In genomic region chr11:95242202-95242989, GRCh38 we compare ENCODE assay signal across 10 cellular contexts. TPM values are rescaled to one million over a fixed set of nuclear protein-coding genes. Genes with fewer than 3 reads are reported as not detected.
DNase-seq lines count a peak whose midpoint lies in the region; ATAC-seq and TF ChIP-seq lines count a peak whose summit lies in the region.
"Had no signal": no experiment of that assay in that cellular context is flagged by ENCODE, and none has a peak within 500 bp of the region (broad histone marks: within the 10 kb centered on the region; RNA-seq: fewer than 3 reads in every experiment).

No MANE protein-coding gene starts in this region.

- intact Hi-C loops in right cardiac atrium (cut with DNase I), result no loop called here
- intact Hi-C loops in left ventricle myocardium superior (cut with micrococcal nuclease), result no loop called here
- intact Hi-C loops in colonic mucosa (cut with DNase I), result no loop called here
- intact Hi-C loops in uterus (cut with DNase I; ENCODE audit: low total_unique reads), result no loop called here

- ATAC-seq in right cardiac atrium (no peak), left ventricle myocardium superior (no peak), HG03108 (IDR thresholded peaks at IDR 0.05; ENCODE audit: unreplicated experiment) (peak; percentile 46)

- H3K4me1 ChIP-seq in right cardiac atrium (ENCODE audit: control insufficient read depth, insufficient read depth, low read length) (no peaks in the 10 kb centered on the region), colonic mucosa (peaks cover 3% of the 10 kb centered on the region), uterus (no peaks in the 10 kb centered on the region)
- H3K4me1 ChIP-seq: SJSA1 had no signal

- H3K36me3 ChIP-seq in colonic mucosa (no peaks in the 10 kb centered on the region), uterus (no peaks in the 10 kb centered on the region)
- H3K36me3 ChIP-seq: SJSA1 had no signal

- no peaks in the 10 kb centered on the region for H3K27me3 ChIP-seq in right cardiac atrium (ENCODE audit: control insufficient read depth, insufficient read depth)
- H3K27me3 ChIP-seq in colonic mucosa, result no peaks in the 10 kb centered on the region
- H3K27me3 ChIP-seq in uterus, result no peaks in the 10 kb centered on the region
- H3K27me3 ChIP-seq: SJSA1 had no signal

- DNase-seq in right cardiac atrium (no peak), left ventricle myocardium superior (no peak), colonic mucosa (peak; percentile 39), uterus (no peak), GDM1 (lab: John Stamatoyannopoulos, UW) (no peak), HuH-7 (ENCODE audit: low spot score) (no peak), GM13976 (ENCODE audit: low spot score) (no peak)
- DNase-seq: activated T-cell treated with anti-CD3 and anti-CD28 coated beads, Interleukin-2, amount 50 U/mL, for 72 hours had no signal

- in situ Hi-C loops in GM13976 (cut with MboI; ENCODE audit: low sequenced_read_pairs, unreplicated experiment), result no loop called here

- H3K4me3 ChIP-seq in right cardiac atrium (ENCODE audit: low read length) (peak overlapping the region; percentile 13), colonic mucosa (no peak overlapping the region), uterus (no peak overlapping the region)
- H3K4me3 ChIP-seq: SJSA1 had no signal

- 52% methylated on average over 7 of the region's 7 CpGs for WGBS in right cardiac atrium

- no peaks in the 10 kb centered on the region for H3K9me3 ChIP-seq in right cardiac atrium (ENCODE audit: control insufficient read depth, low read length)
- H3K9me3 ChIP-seq in colonic mucosa, result no peaks in the 10 kb centered on the region
- H3K9me3 ChIP-seq in uterus, result no peaks in the 10 kb centered on the region
- H3K9me3 ChIP-seq: SJSA1 had no signal

- no peak for TF ChIP-seq CTCF in colonic mucosa (IDR thresholded peaks at IDR 0.05)
- TF ChIP-seq CTCF in uterus (IDR thresholded peaks at IDR 0.05), result no peak
- TF ChIP-seq CTCF in GM13976 (IDR thresholded peaks at IDR 0.05; ENCODE audit: borderline replicate concordance, control extremely low read depth, extremely low read depth, insufficient read depth, missing control alignments), result no peak

- peak overlapping the region in 1 of 2 donors; percentile 36 for H3K9ac ChIP-seq in colonic mucosa (ENCODE audit: low read depth in 2 of 2, low read length in 2 of 2)

- H3K27ac ChIP-seq in right cardiac atrium (ENCODE audit: low read length), result no peak overlapping the region
- H3K27ac ChIP-seq in colonic mucosa, result peak overlapping the region; percentile 53
- H3K27ac ChIP-seq in uterus, result peak overlapping the region; percentile 37 to 57
- H3K27ac ChIP-seq: SJSA1 had no signal

- TF ChIP-seq POLR2A in uterus (IDR thresholded peaks at IDR 0.05), result no peak

RNA-seq across cellular contexts. Expression of gene SESN3, which starts 11.4 kb away (rescaled TPM):
- total RNA-seq in right cardiac atrium (10 to 100 TPM in 3 of 4 donors, 1 to 10 TPM in 1; 9.1 to 15.3 (median 12.0) TPM), left ventricle myocardium superior (5.7 TPM), colonic mucosa (10 to 100 TPM; 14.7 to 21.2 TPM), uterus (100 to 1,000 TPM in 1 of 4 donors, 10 to 100 TPM in 3; 19.7 to 188 (median 39.3) TPM)
- 3.2 TPM for polyA plus RNA-seq in right cardiac atrium
